Comparison of ENCODE assay signal across 4 cellular contexts in genomic region chr1:211918665-211919414, GRCh38.
TF ChIP-seq lines count a peak whose summit lies in the region.

No MANE protein-coding gene starts in this region.

TF ChIP-seq in SK-N-SH, 30 proteins besides CTCF, POLR2A, EP300 and RAD21:
- TF ChIP-seq IRF3 (IDR thresholded peaks at IDR 0.05; ENCODE audit: low read depth, low read length), result no peak
- TF ChIP-seq MXI1 (IDR thresholded peaks at IDR 0.05; ENCODE audit: low read depth, low read length), result no peak
- no peak for TF ChIP-seq NFIC (IDR thresholded peaks at IDR 0.05; ENCODE audit: borderline replicate concordance)
- TF ChIP-seq GATA2 (CRISPR knock-in tag; IDR thresholded peaks at IDR 0.05), result no peak
- no peak for TF ChIP-seq GABPA (IDR thresholded peaks at IDR 0.05; ENCODE audit: low read depth)
- no peak for TF ChIP-seq RCOR1 (IDR thresholded peaks at IDR 0.05; ENCODE audit: low read length)
- no peak for TF ChIP-seq JUND (IDR thresholded peaks at IDR 0.05)
- no peak for TF ChIP-seq YY1 (IDR thresholded peaks at IDR 0.05; ENCODE audit: low read depth)
- TF ChIP-seq TEAD4 (IDR thresholded peaks at IDR 0.05; ENCODE audit: borderline replicate concordance, insufficient read depth), result no peak
- TF ChIP-seq FOXJ3 (CRISPR knock-in tag; IDR thresholded peaks at IDR 0.05), result no peak
- TF ChIP-seq SMC3 (IDR thresholded peaks at IDR 0.05; ENCODE audit: low read depth, low read length), result no peak
- no peak for TF ChIP-seq MAX (IDR thresholded peaks at IDR 0.05; ENCODE audit: low read depth)

TF ChIP-seq in SK-N-SH treated with all-trans-retinoic acid at 6 μM for 48 hours, 23 proteins besides CTCF, POLR2A, EP300 and RAD21 (continues in another document):
- TF ChIP-seq PPARA (CRISPR knock-in tag; IDR thresholded peaks at IDR 0.05; ENCODE audit: borderline replicate concordance) (no peak), GLIS3 (CRISPR knock-in tag; IDR thresholded peaks at IDR 0.05) (no peak), PATZ1 (CRISPR knock-in tag; IDR thresholded peaks at IDR 0.05; ENCODE audit: borderline replicate concordance) (no peak), ZNF565 (CRISPR knock-in tag; conservative IDR thresholded peaks at IDR 0.05; ENCODE audit: low read depth) (no peak), CSRNP3 (CRISPR knock-in tag; IDR thresholded peaks at IDR 0.05) (no peak), ESRRG (CRISPR knock-in tag; IDR thresholded peaks at IDR 0.05) (no peak), TCF4 (CRISPR knock-in tag; IDR thresholded peaks at IDR 0.05; ENCODE audit: borderline replicate concordance) (no peak), CREB5 (CRISPR knock-in tag; IDR thresholded peaks at IDR 0.05; ENCODE audit: low read depth) (no peak), ISL1 (CRISPR knock-in tag; IDR thresholded peaks at IDR 0.05) (no peak)

TF ChIP-seq in GM12878, 131 proteins besides CTCF, POLR2A, EP300 and RAD21:
- no peak for TF ChIP-seq LARP7 (IDR thresholded peaks at IDR 0.05)
- 0 out of 2 replicates have a peak, but pooled peaks have one; percentile 35 for TF ChIP-seq NBN (IDR thresholded peaks at IDR 0.05)

TF ChIP-seq in HepG2, 621 proteins besides CTCF, POLR2A, EP300 and RAD21:
- no peak for TF ChIP-seq TBX3 (IDR thresholded peaks at IDR 0.05; ENCODE audit: borderline replicate concordance)
- TF ChIP-seq ZNF512 (CRISPR knock-in tag; IDR thresholded peaks at IDR 0.05), result peak; percentile 98
